ENCODE assay signal across 9 cellular contexts in genomic region chr6:56524891-56525703, GRCh38.
DNase-seq lines count a peak whose midpoint lies in the region; ATAC-seq, FAIRE-seq and TF ChIP-seq lines count a peak whose summit lies in the region.
"Had no signal": no experiment of that assay in that cellular context is flagged by ENCODE, and none has a peak within 500 bp of the region (broad histone marks: within the 10 kb centered on the region; RNA-seq: fewer than 3 reads in every experiment).

No MANE protein-coding gene starts in this region.

- H3K4me2 ChIP-seq in mammary epithelial cell (ENCODE audit: insufficient read depth, low read depth, low read length) = no peak overlapping the region

- POLR2A ChIA-PET in HEK293 (lab: Yijun Ruan, JAX) = no interaction called here

- DNase-seq in mammary epithelial cell (peak; percentile 38), kidney tubule cell (ENCODE audit: low spot score) (peak; percentile 50), substantia nigra (lab: John Stamatoyannopoulos, UW) (no peak), urothelium cell line (ENCODE audit: low spot score) (no peak), NAMALWA (ENCODE audit: low spot score) (no peak), NCI-H2227 treated with DMSO at 0.1 percent for 48 hours (lab: John Stamatoyannopoulos, UW) (no peak)

- no peak overlapping the region for H3K9ac ChIP-seq in mammary epithelial cell (ENCODE audit: insufficient read depth, low read length)

- no peaks in the 10 kb centered on the region for H3K9me3 ChIP-seq in HEK293 (ENCODE audit: control insufficient read depth, insufficient read depth, low read depth, low read length)
- H3K9me3 ChIP-seq in mammary epithelial cell (replicated peaks; ENCODE audit: insufficient read depth, low read length) = no peaks in the 10 kb centered on the region
- H3K9me3 ChIP-seq: neutrophil had no signal

- in situ Hi-C loops in mammary epithelial cell (cut with MboI; ENCODE audit: low sequenced_read_pairs in 2 of 2) = no loop called here

- H3K4me3 ChIP-seq in HEK293 (ENCODE audit: low read depth, low read length) = no peak overlapping the region
- H3K4me3 ChIP-seq in mammary epithelial cell (replicated peaks in 1 of 3; ENCODE audit: insufficient read depth in 1 of 3, low read depth in 2 of 3, low read length in 3 of 3) = no peak overlapping the region

- H3K27ac ChIP-seq in HEK293 (ENCODE audit: extremely low read depth, low read depth, low read length) = no peak overlapping the region
- H3K27ac ChIP-seq in mammary epithelial cell (ENCODE audit: insufficient read depth, low read depth, low read length) = no peak overlapping the region
- peak overlapping the region; percentile 10 for H3K27ac ChIP-seq in substantia nigra (ENCODE audit: low read depth, low read length, poor library complexity, severe bottlenecking)
- H3K27ac ChIP-seq: neutrophil had no signal

- no peaks in the 10 kb centered on the region for H3K27me3 ChIP-seq in mammary epithelial cell (ENCODE audit: insufficient read depth, low read length)
- H3K27me3 ChIP-seq: neutrophil had no signal

- no peaks in the 10 kb centered on the region for H3K79me2 ChIP-seq in mammary epithelial cell (ENCODE audit: insufficient read depth, low read length)

- H4K20me1 ChIP-seq in mammary epithelial cell (ENCODE audit: insufficient read depth, low read length) = no peaks in the 10 kb centered on the region

- 50% methylated on average over 4 of the region's 4 CpGs for WGBS in mammary epithelial cell (ENCODE audit: low coverage, missing lambda C conversion rate)

- dilution Hi-C loops in mammary epithelial cell (cut with HindIII; ENCODE audit: low sequenced_read_pairs) = no loop called here

- H3K4me1 ChIP-seq in HEK293 (ENCODE audit: control insufficient read depth, insufficient read depth, low read length) (peaks cover 41% of the 10 kb centered on the region), mammary epithelial cell (ENCODE audit: insufficient read depth, low read length) (no peaks in the 10 kb centered on the region)

- ATAC-seq in HG02571 (IDR thresholded peaks at IDR 0.05; ENCODE audit: unreplicated experiment) = no peak

- intact Hi-C loops in mammary epithelial cell (cut with micrococcal nuclease) = no loop called here

- no peak for FAIRE-seq in urothelium cell line (lab: Jason Lieb, UNC)

- no peak for TF ChIP-seq CTCF in HEK293 (tag by site-specific recombination; IDR thresholded peaks at IDR 0.05)
- no peak for TF ChIP-seq CTCF in mammary epithelial cell (conservative IDR thresholded peaks at IDR 0.05 in 1 of 2, IDR thresholded peaks at IDR 0.05 in 1 of 2; ENCODE audit: extremely low read depth in 1 of 2, insufficient read depth in 1 of 2, low read depth in 1 of 2, low read length in 2 of 2)

- CTCF ChIA-PET in HEK293 (lab: Yijun Ruan, JAX) (interaction anchor here (1.1 to 1.7 kb wide), 2 partner anchors 17 to 33 kb away, joined by 3 to 5 read pairs; no protein-coding TSS in a partner anchor), mammary epithelial cell (lab: Charles Lee; ENCODE audit: low non-redundant PET) (no interaction called here)

- H3K36me3 ChIP-seq in HEK293 (ENCODE audit: control insufficient read depth in 2 of 2, insufficient read depth in 1 of 2, low read length in 2 of 2) (peaks cover 14 to 28% of the 10 kb centered on the region in 2 experiments), mammary epithelial cell (ENCODE audit: insufficient read depth, low read length) (peaks cover 24% of the 10 kb centered on the region)
- H3K36me3 ChIP-seq: neutrophil had no signal

- no peak overlapping the region for H2AFZ ChIP-seq in mammary epithelial cell (ENCODE audit: low read depth, low read length)

- BruUV-seq in mammary epithelial cell (replicated peaks; lab: Mats Ljungman, UMichigan) = no TSS peak

TF ChIP-seq in HEK293, 187 proteins besides CTCF, POLR2A, EP300 and RAD21 (continues in another document):
- TF ChIP-seq IKZF3 (tag by site-specific recombination; IDR thresholded peaks at IDR 0.05) = peak; percentile 39; the same call in 1 of the 2 replicates
- no peak for TF ChIP-seq MEIS1 (CRISPR knock-in tag; IDR thresholded peaks at IDR 0.05; ENCODE audit: borderline replicate concordance)
- no peak for TF ChIP-seq RBAK (tag by site-specific recombination; IDR thresholded peaks at IDR 0.05)
- no peak for TF ChIP-seq ZSCAN5A (tag by site-specific recombination; IDR thresholded peaks at IDR 0.05)
- no peak for TF ChIP-seq TSHZ1 (tag by site-specific recombination; IDR thresholded peaks at IDR 0.05; ENCODE audit: borderline replicate concordance)
- 0 out of 2 replicates have a peak, but pooled peaks have one; percentile 22 for TF ChIP-seq ZFP69B (tag by site-specific recombination; IDR thresholded peaks at IDR 0.05)
- no peak for TF ChIP-seq ZSCAN23 (tag by site-specific recombination; IDR thresholded peaks at IDR 0.05)
- 0 out of 2 replicates have a peak, but pooled peaks have one; percentile 12 for TF ChIP-seq HIC1 (tag by site-specific recombination; IDR thresholded peaks at IDR 0.05)
- TF ChIP-seq ZNF341 (tag by site-specific recombination; IDR thresholded peaks at IDR 0.05; ENCODE audit: low read depth) = no peak

Comparison
In these comparisons a context has a peak if more than half of its experiments do, and no peak if none do; other contexts are left out.
1. DNase-seq: peak in mammary epithelial cell (single experiment) and kidney tubule cell (single experiment); none in substantia nigra (0 of 49), urothelium cell line (single experiment), NAMALWA (single experiment) and NCI-H2227 treated with DMSO at 0.1 percent for 48 hours (single experiment).